9 cellular contexts compared by ENCODE assay signal in genomic region chr12:91877461-91878230, GRCh38.
DNase-seq lines count a peak whose midpoint lies in the region; ATAC-seq and TF ChIP-seq lines count a peak whose summit lies in the region.
"Had no signal": no experiment of that assay in that cellular context is flagged by ENCODE, and none has a peak within 500 bp of the region (broad histone marks: within the 10 kb centered on the region; RNA-seq: fewer than 3 reads in every experiment).

No MANE protein-coding gene starts in this region.

- no peak overlapping the region for H2BK5ac ChIP-seq in mesendoderm (ENCODE audit: low read length)

- no peak for TF ChIP-seq CTCF in GM12865 (IDR thresholded peaks at IDR 0.05; ENCODE audit: insufficient read depth, low read depth, low read length, missing control alignments)

- H3K9me3 Mint-ChIP-seq in T-cell = peaks cover 0 to 12% (median 8%) of the 10 kb centered on the region in 3 donors
- H3K9me3 Mint-ChIP-seq in activated naive CD8-positive, alpha-beta T cell treated with anti-CD3 and anti-CD28 coated beads for 36 hours = peaks cover 11% of the 10 kb centered on the region

- H3K79me1 ChIP-seq in mesendoderm (ENCODE audit: low read length) = no peaks in the 10 kb centered on the region

- H3K27ac ChIP-seq in mesendoderm (ENCODE audit: low read depth, low read length) = no peak overlapping the region

- H3K9ac ChIP-seq in mesendoderm (ENCODE audit: low read length) = no peak overlapping the region

- H3K36me3 ChIP-seq in mesendoderm (ENCODE audit: control insufficient read depth, insufficient read depth, low read length) = no peaks in the 10 kb centered on the region

- no peak overlapping the region for H3K23ac ChIP-seq in mesendoderm (ENCODE audit: low read length)

- no CpG with 5 or more reads among the region's 5 CpGs for WGBS in mesendoderm (ENCODE audit: extremely low coverage, insufficient coverage, low lambda C conversion rate)

- H3K27me3 Mint-ChIP-seq in T-cell = no peaks in the 10 kb centered on the region
- H3K27me3 Mint-ChIP-seq in activated naive CD8-positive, alpha-beta T cell treated with anti-CD3 and anti-CD28 coated beads for 36 hours = no peaks in the 10 kb centered on the region

- H3K27ac Mint-ChIP-seq in T-cell = peak overlapping the region; percentile 97 to 100
- peak overlapping the region; percentile 98 for H3K27ac Mint-ChIP-seq in activated naive CD8-positive, alpha-beta T cell treated with anti-CD3 and anti-CD28 coated beads for 36 hours

- DNase-seq in GM12865 (ENCODE audit: low read depth) = peak; percentile 10
- DNase-seq in T-cell = peak in 30 of 34 experiments; percentile 13 to 67 (median 44)
- peak; percentile 45 for DNase-seq in activated naive CD8-positive, alpha-beta T cell treated with anti-CD3 and anti-CD28 coated beads for 36 hours
- DNase-seq in stimulated activated CD4-positive, alpha-beta T cell treated with anti-CD3 and anti-CD28 coated beads, Interleukin-15, amount 100 ng/mL, for 24 hours = peak; percentile 39
- DNase-seq in GOT3 (lab: John Stamatoyannopoulos, UW) = no peak
- no peak for DNase-seq in 8988T
- DNase-seq in superior temporal gyrus (ENCODE audit: extremely low spot score) = no peak
- no peak for DNase-seq in mesendoderm
- DNase-seq: NCI-H526 treated with DMSO at 0.1 percent for 48 hours had no signal

- H3K18ac ChIP-seq in mesendoderm (ENCODE audit: low read length) = no peak overlapping the region

- H3K4me2 ChIP-seq in mesendoderm (ENCODE audit: low read length) = no peak overlapping the region

- no peak overlapping the region for H3K56ac ChIP-seq in mesendoderm (ENCODE audit: low read length)

- H4K5ac ChIP-seq in mesendoderm (ENCODE audit: low read length) = no peak overlapping the region

- ATAC-seq in T-cell (replicated peaks in 1 of 4) = peak in 1 of 4 experiments; percentile 31

- no peak overlapping the region for H4K8ac ChIP-seq in mesendoderm (ENCODE audit: low read depth, low read length)

- no peak overlapping the region for H2AK5ac ChIP-seq in mesendoderm (ENCODE audit: low read length)

- H3K36me3 Mint-ChIP-seq in T-cell = peaks cover 19% of the 10 kb centered on the region
- H3K36me3 Mint-ChIP-seq in activated naive CD8-positive, alpha-beta T cell treated with anti-CD3 and anti-CD28 coated beads for 36 hours = peaks cover 37% of the 10 kb centered on the region

- no peaks in the 10 kb centered on the region for H3K4me1 ChIP-seq in mesendoderm (ENCODE audit: control insufficient read depth, low read depth, low read length)

- POLR2A ChIA-PET in T-cell (lab: Charles Lee) = interaction anchor here (0.6 to 2.8 kb wide), 18 partner anchors 8 to 717 kb away, joined by 3 to 101 read pairs (median 4); partner anchors contain the start of gene BTG1 (in 2 of the 2)

- no peaks in the 10 kb centered on the region for H3K79me2 ChIP-seq in mesendoderm (ENCODE audit: control insufficient read depth, insufficient read depth, low read length)

- H3K4me3 ChIP-seq in GM12865 (ENCODE audit: low read depth, low read length) = no peak overlapping the region
- no peak overlapping the region for H3K4me3 ChIP-seq in mesendoderm (ENCODE audit: low read length)

- peak overlapping the region; percentile 69 to 84 (median 77) for H3K4me3 Mint-ChIP-seq in T-cell
- peak overlapping the region; percentile 76 for H3K4me3 Mint-ChIP-seq in activated naive CD8-positive, alpha-beta T cell treated with anti-CD3 and anti-CD28 coated beads for 36 hours

- H2BK15ac ChIP-seq in mesendoderm (replicated peaks; ENCODE audit: low read depth) = no peak overlapping the region

- no peak overlapping the region for H3K4ac ChIP-seq in mesendoderm (ENCODE audit: low read depth, low read length)

- no peaks in the 10 kb centered on the region for H3K27me3 ChIP-seq in mesendoderm (ENCODE audit: insufficient read depth, low read length, poor library complexity)

- CTCF ChIA-PET in T-cell (lab: Charles Lee) = interaction anchor here (0.7 to 4.9 kb wide), 14 partner anchors 27 to 1050 kb away, joined by 3 to 39 read pairs (median 4); partner anchors contain the start of gene BTG1 (in 1 of the 2)

- H3K4me1 Mint-ChIP-seq in T-cell = peaks cover 71 to 83% (median 80%) of the 10 kb centered on the region in 3 donors
- H3K4me1 Mint-ChIP-seq in activated naive CD8-positive, alpha-beta T cell treated with anti-CD3 and anti-CD28 coated beads for 36 hours = peaks cover 51% of the 10 kb centered on the region

- H2BK120ac ChIP-seq in mesendoderm (ENCODE audit: low read depth, low read length) = no peak overlapping the region

Comparison
In these comparisons a context has a peak if more than half of its experiments do, and no peak if none do; other contexts are left out.
1. DNase-seq: peak in GM12865 (single experiment), T-cell (30 of 34), activated naive CD8-positive, alpha-beta T cell treated with anti-CD3 and anti-CD28 coated beads for 36 hours (single experiment) and stimulated activated CD4-positive, alpha-beta T cell treated with anti-CD3 and anti-CD28 coated beads, Interleukin-15, amount 100 ng/mL, for 24 hours (single experiment); none in GOT3 (single experiment), 8988T (single experiment), superior temporal gyrus (single experiment) and mesendoderm (single experiment).